17 cellular contexts compared by ENCODE assay signal in genomic region chr16:4865231-4865860, GRCh38. TPM values are rescaled to one million over a fixed set of nuclear protein-coding genes. Genes with fewer than 3 reads are reported as not detected.
DNase-seq lines count a peak whose midpoint lies in the region; ATAC-seq and TF ChIP-seq lines count a peak whose summit lies in the region.
"Had no signal": no experiment of that assay in that cellular context is flagged by ENCODE, and none has a peak within 500 bp of the region (broad histone marks: within the 10 kb centered on the region; RNA-seq: fewer than 3 reads in every experiment).

No MANE protein-coding gene starts in this region.

- CTCF ChIA-PET in HEK293T (lab: Yijun Ruan, JAX): no interaction called here

- intact Hi-C loops in adrenal gland (cut with DNase I): no loop called here

- DNase-seq in NCI-H82 (lab: John Stamatoyannopoulos, UW) (peak; percentile 46), NCI-H82 treated with DMSO at 0.1 percent for 48 hours (lab: John Stamatoyannopoulos, UW; ENCODE audit: unreplicated experiment) (no peak), adrenal gland (peak in 5 of 7 donors; percentile 39 to 67 (median 48)), nephron progenitor cell (no peak), 8988T (no peak), NCI-H2081 (lab: John Stamatoyannopoulos, UW) (no peak), HEK293T (ENCODE audit: extremely low spot score) (no peak)
- no peak for DNase-seq in stimulated activated effector memory CD8-positive, alpha-beta T cell treated with anti-CD3 and anti-CD28 coated beads, Interleukin-12 subunit alpha, Interleukin-12 subunit beta, amount 100 ng/mL, for 72 hours (ENCODE audit: low spot score in 2 of 2)
- DNase-seq: BE2C; C1 segment of cervical spinal cord; CD4-positive, alpha-beta T cell; DMS153; DMS79; GDM1; H9 had no signal

- H3K4me3 ChIP-seq in adrenal gland: no peak overlapping the region

- H3K4me1 ChIP-seq in adrenal gland (replicated peaks in 1 of 2): peaks cover 0 to 30% of the 10 kb centered on the region in 2 donors
- H3K4me1 ChIP-seq: BE2C had no signal

- no peaks in the 10 kb centered on the region for H3K9me3 Mint-ChIP-seq in nephron progenitor cell
- H3K9me3 Mint-ChIP-seq in stimulated activated effector memory CD8-positive, alpha-beta T cell treated with anti-CD3 and anti-CD28 coated beads, Interleukin-12 subunit alpha, Interleukin-12 subunit beta, amount 100 ng/mL, for 72 hours: no peaks in the 10 kb centered on the region
- H3K9me3 Mint-ChIP-seq: CD4-positive, alpha-beta T cell; H9; IgD-negative memory B cell had no signal

- peaks cover 27% of the 10 kb centered on the region for H3K36me3 Mint-ChIP-seq in nephron progenitor cell (ENCODE audit: low read depth)
- peaks cover 80% of the 10 kb centered on the region for H3K36me3 Mint-ChIP-seq in stimulated activated effector memory CD8-positive, alpha-beta T cell treated with anti-CD3 and anti-CD28 coated beads, Interleukin-12 subunit alpha, Interleukin-12 subunit beta, amount 100 ng/mL, for 72 hours

- no peak for TF ChIP-seq POLR2A in adrenal gland (IDR thresholded peaks at IDR 0.05)

- peak overlapping the region in 1 of 5 donors; percentile 14 for H3K27ac ChIP-seq in adrenal gland

- no peak overlapping the region for H3K4me3 Mint-ChIP-seq in nephron progenitor cell
- H3K4me3 Mint-ChIP-seq in stimulated activated effector memory CD8-positive, alpha-beta T cell treated with anti-CD3 and anti-CD28 coated beads, Interleukin-12 subunit alpha, Interleukin-12 subunit beta, amount 100 ng/mL, for 72 hours: no peak overlapping the region
- H3K4me3 Mint-ChIP-seq: CD4-positive, alpha-beta T cell; H9; IgD-negative memory B cell had no signal

- H3K4me1 Mint-ChIP-seq in nephron progenitor cell: no peaks in the 10 kb centered on the region
- H3K4me1 Mint-ChIP-seq in stimulated activated effector memory CD8-positive, alpha-beta T cell treated with anti-CD3 and anti-CD28 coated beads, Interleukin-12 subunit alpha, Interleukin-12 subunit beta, amount 100 ng/mL, for 72 hours: peaks cover 30% of the 10 kb centered on the region

- H3K27ac Mint-ChIP-seq in nephron progenitor cell: peak overlapping the region; percentile 32
- peak overlapping the region; percentile 40 for H3K27ac Mint-ChIP-seq in stimulated activated effector memory CD8-positive, alpha-beta T cell treated with anti-CD3 and anti-CD28 coated beads, Interleukin-12 subunit alpha, Interleukin-12 subunit beta, amount 100 ng/mL, for 72 hours
- H3K27ac Mint-ChIP-seq: CD4-positive, alpha-beta T cell; IgD-negative memory B cell had no signal

- H3K36me3 ChIP-seq in adrenal gland (replicated peaks in 1 of 2): peaks cover 0 to 38% of the 10 kb centered on the region in 2 donors

- no peaks in the 10 kb centered on the region for H3K9me3 ChIP-seq in adrenal gland (replicated peaks in 1 of 3)
- H3K9me3 ChIP-seq: BE2C had no signal

- POLR2A ChIA-PET in HEK293T (lab: Yijun Ruan, JAX): no interaction called here

- H3K27me3 Mint-ChIP-seq in nephron progenitor cell (ENCODE audit: low read depth, poor library complexity): no peaks in the 10 kb centered on the region
- H3K27me3 Mint-ChIP-seq: CD4-positive, alpha-beta T cell; IgD-negative memory B cell had no signal

- H3K27me3 ChIP-seq in adrenal gland: no peaks in the 10 kb centered on the region
- H3K27me3 ChIP-seq: BE2C had no signal

- WGBS in adrenal gland, 4 donors: 73 to 81% (median 78%) methylated on average over 13 of the region's 13 CpGs

- no peak for TF ChIP-seq CTCF in adrenal gland (IDR thresholded peaks at IDR 0.05)
- TF ChIP-seq CTCF in nephron progenitor cell (IDR thresholded peaks at IDR 0.05): no peak

- ATAC-seq in stimulated activated effector memory CD8-positive, alpha-beta T cell treated with anti-CD3 and anti-CD28 coated beads, Interleukin-12 subunit alpha, Interleukin-12 subunit beta, amount 100 ng/mL, for 72 hours: no peak
- ATAC-seq: HepG2 had no signal

TF ChIP-seq in HEK293T, 16 proteins besides CTCF, POLR2A, EP300 and RAD21:
- no peak for TF ChIP-seq FOXM1 (IDR thresholded peaks at IDR 0.05; ENCODE audit: borderline replicate concordance)
- TF ChIP-seq FOXK2 (IDR thresholded peaks at IDR 0.05): no peak
- no peak for TF ChIP-seq SUZ12 (IDR thresholded peaks at IDR 0.05)
- no peak for TF ChIP-seq TARDBP (IDR thresholded peaks at IDR 0.05)

RNA-seq across cellular contexts. Expression of gene UBN1, which starts 18.1 kb away (rescaled TPM):
- 10 to 100 TPM; 26.4 to 60.8 (median 31.4) TPM for total RNA-seq in adrenal gland
- polyA plus RNA-seq in adrenal gland: 10 to 100 TPM in 2 of 3 donors, 1 to 10 TPM in 1; 5.9 to 21.2 (median 13.2) TPM

RNA-seq across cellular contexts. Expression of gene GLYR1, which starts 18.3 kb away (rescaled TPM):
- 100 to 1,000 TPM in 1 of 8 donors, 10 to 100 TPM in 7; 43.2 to 118 (median 86.2) TPM for total RNA-seq in adrenal gland
- 100 to 1,000 TPM in 1 of 3 donors, 10 to 100 TPM in 2; 39.3 to 109 (median 50.6) TPM for polyA plus RNA-seq in adrenal gland

Comparison
In these comparisons a context has a peak if more than half of its experiments do, and no peak if none do; other contexts are left out.
1. DNase-seq: peak in NCI-H82 (single experiment) and adrenal gland (5 of 7); none in NCI-H82 treated with DMSO at 0.1 percent for 48 hours (single experiment), nephron progenitor cell (single experiment), stimulated activated effector memory CD8-positive, alpha-beta T cell treated with anti-CD3 and anti-CD28 coated beads, Interleukin-12 subunit alpha, Interleukin-12 subunit beta, amount 100 ng/mL, for 72 hours (0 of 2), 8988T (single experiment), NCI-H2081 (0 of 2) and HEK293T (single experiment).